22 cellular contexts compared by ENCODE assay signal in genomic region chr1:47572731-47573505, GRCh38.
DNase-seq lines count a peak whose midpoint lies in the region; ATAC-seq, FAIRE-seq and TF ChIP-seq lines count a peak whose summit lies in the region.
"Had no signal": no experiment of that assay in that cellular context is flagged by ENCODE, and none has a peak within 500 bp of the region (broad histone marks: within the 10 kb centered on the region; RNA-seq: fewer than 3 reads in every experiment).

No MANE protein-coding gene starts in this region.

- TF ChIP-seq CTCF in astrocyte (IDR thresholded peaks at IDR 0.05; ENCODE audit: insufficient read depth, low read depth, low read length), result no peak

- H3K9me3 ChIP-seq in astrocyte (ENCODE audit: insufficient read depth, low read depth, low read length), result no peaks in the 10 kb centered on the region
- H3K9me3 ChIP-seq: Caco-2 had no signal

- in situ Hi-C loops in G401 (cut with HindIII; ENCODE audit: low sequenced_read_pairs), result no loop called here

- no peaks in the 10 kb centered on the region for H3K9me3 Mint-ChIP-seq in astrocyte (ENCODE audit: unreplicated experiment)
- no peaks in the 10 kb centered on the region for H3K9me3 Mint-ChIP-seq in activated naive CD4-positive, alpha-beta T cell treated with anti-CD3 and anti-CD28 coated beads, Interleukin-2, amount 50 U/mL, for 72 hours
- H3K9me3 Mint-ChIP-seq: activated naive CD8-positive, alpha-beta T cell treated with anti-CD3 and anti-CD28 coated beads, Interleukin-2, amount 50 U/mL, for 24 hours; natural killer cell treated with Interleukin-12 subunit alpha and Interleukin-12 subunit beta and Interleukin-15 and Interleukin-18, amount 100 ng/mL, for 72 hours had no signal

- H3K9ac ChIP-seq in astrocyte (ENCODE audit: low read length), result no peak overlapping the region

- H3K4me3 ChIP-seq in astrocyte (ENCODE audit: insufficient read depth, low read depth, low read length), result no peak overlapping the region

- H4K20me1 ChIP-seq in astrocyte (ENCODE audit: insufficient read depth, low read length), result no peaks in the 10 kb centered on the region

- H3K4me1 Mint-ChIP-seq in astrocyte (ENCODE audit: low read depth, unreplicated experiment), result peaks cover 34% of the 10 kb centered on the region
- H3K4me1 Mint-ChIP-seq: activated naive CD8-positive, alpha-beta T cell treated with anti-CD3 and anti-CD28 coated beads, Interleukin-2, amount 50 U/mL, for 24 hours; B cell had no signal

- peaks cover 9% of the 10 kb centered on the region for H3K27me3 Mint-ChIP-seq in astrocyte (ENCODE audit: low read depth, unreplicated experiment)

- no peak overlapping the region for H3K4me2 ChIP-seq in astrocyte (ENCODE audit: low read length)

- DNase-seq in G401 (ENCODE audit: low spot score) (peak; percentile 38), astrocyte (ENCODE audit: low read depth) (peak; percentile 16), hypothalamus (lab: John Stamatoyannopoulos, UW) (peak in 41 of 51 donors; percentile 6 to 88 (median 45)), posterior cingulate gyrus (peak; percentile 6 to 91 (median 58)), kidney tubule cell (ENCODE audit: low spot score) (no peak)
- no peak for DNase-seq in activated naive CD4-positive, alpha-beta T cell treated with anti-CD3 and anti-CD28 coated beads, Interleukin-2, amount 50 U/mL, for 72 hours (ENCODE audit: low spot score in 2 of 2)
- DNase-seq in activated CD4-positive, alpha-beta T cell treated with anti-CD3 and anti-CD28 coated beads, Interleukin-2, amount 50 U/mL, for 4 hours, result no peak
- DNase-seq: activated CD8-positive, alpha-beta memory T cell treated with anti-CD3 and anti-CD28 coated beads, Interleukin-2, amount 50 U/mL, for 4 hours; activated effector memory CD4-positive, alpha-beta T cell treated with Interleukin-2 at 50 U/mL for 16 hours; activated naive CD8-positive, alpha-beta T cell treated with anti-CD3 and anti-CD28 coated beads, Interleukin-2, amount 50 U/mL, for 24 hours; Caco-2; erythroblast; foreskin melanocyte; KG1; left cardiac atrium; MV-4-11; NCI-H2029 treated with DMSO at 0.1 percent for 48 hours; NCI-H510A treated with DMSO at 0.1 percent for 48 hours had no signal

- H3K4me3 Mint-ChIP-seq in astrocyte (ENCODE audit: unreplicated experiment), result no peak overlapping the region
- H3K4me3 Mint-ChIP-seq: activated naive CD8-positive, alpha-beta T cell treated with anti-CD3 and anti-CD28 coated beads, Interleukin-2, amount 50 U/mL, for 24 hours; B cell; natural killer cell treated with Interleukin-12 subunit alpha and Interleukin-12 subunit beta and Interleukin-15 and Interleukin-18, amount 100 ng/mL, for 72 hours had no signal

- no peak overlapping the region for H3K27ac Mint-ChIP-seq in astrocyte (ENCODE audit: unreplicated experiment)
- no peak overlapping the region for H3K27ac Mint-ChIP-seq in activated naive CD4-positive, alpha-beta T cell treated with anti-CD3 and anti-CD28 coated beads, Interleukin-2, amount 50 U/mL, for 72 hours
- H3K27ac Mint-ChIP-seq: activated naive CD8-positive, alpha-beta T cell treated with anti-CD3 and anti-CD28 coated beads, Interleukin-2, amount 50 U/mL, for 24 hours; B cell; natural killer cell treated with Interleukin-12 subunit alpha and Interleukin-12 subunit beta and Interleukin-15 and Interleukin-18, amount 100 ng/mL, for 72 hours had no signal

- no peak overlapping the region for H3K27ac ChIP-seq in astrocyte (ENCODE audit: low read depth, low read length)

- H2AFZ ChIP-seq in astrocyte (ENCODE audit: low read depth, low read length), result peak overlapping the region; percentile 17

- peaks cover 38% of the 10 kb centered on the region for H3K4me1 ChIP-seq in astrocyte (ENCODE audit: insufficient read depth, low read length)

- no peaks in the 10 kb centered on the region for H3K36me3 Mint-ChIP-seq in astrocyte (ENCODE audit: low read depth, unreplicated experiment)
- H3K36me3 Mint-ChIP-seq in activated naive CD4-positive, alpha-beta T cell treated with anti-CD3 and anti-CD28 coated beads, Interleukin-2, amount 50 U/mL, for 72 hours, result no peaks in the 10 kb centered on the region
- H3K36me3 Mint-ChIP-seq: natural killer cell treated with Interleukin-12 subunit alpha and Interleukin-12 subunit beta and Interleukin-15 and Interleukin-18, amount 100 ng/mL, for 72 hours had no signal

- H3K79me2 ChIP-seq in astrocyte (ENCODE audit: insufficient read depth, low read length), result no peaks in the 10 kb centered on the region

- ATAC-seq in activated naive CD4-positive, alpha-beta T cell treated with anti-CD3 and anti-CD28 coated beads, Interleukin-2, amount 50 U/mL, for 72 hours, result no peak
- ATAC-seq in HG03442 (IDR thresholded peaks at IDR 0.05; ENCODE audit: unreplicated experiment), result no peak
- ATAC-seq: activated naive CD8-positive, alpha-beta T cell treated with anti-CD3 and anti-CD28 coated beads, Interleukin-2, amount 50 U/mL, for 24 hours; left cardiac atrium had no signal

- no peaks in the 10 kb centered on the region for H3K36me3 ChIP-seq in astrocyte (ENCODE audit: insufficient read depth, low read length)

- FAIRE-seq in astrocyte (lab: Jason Lieb, UNC), result no peak
- FAIRE-seq: H54 had no signal

- intact Hi-C loops in posterior cingulate gyrus (cut with DNase I), result no loop called here

- no peaks in the 10 kb centered on the region for H3K27me3 ChIP-seq in astrocyte (ENCODE audit: insufficient read depth, low read length)

Comparison
In these comparisons a context has a peak if more than half of its experiments do, and no peak if none do; other contexts are left out.
1. DNase-seq: peak in G401 (single experiment), astrocyte (single experiment), hypothalamus (41 of 51) and posterior cingulate gyrus (10 of 10); none in activated naive CD4-positive, alpha-beta T cell treated with anti-CD3 and anti-CD28 coated beads, Interleukin-2, amount 50 U/mL, for 72 hours (0 of 2), kidney tubule cell (single experiment) and activated CD4-positive, alpha-beta T cell treated with anti-CD3 and anti-CD28 coated beads, Interleukin-2, amount 50 U/mL, for 4 hours (0 of 2).